ENCODE assay signal across 13 cellular contexts in genomic region chr22:20636075-20636812, GRCh38.
DNase-seq lines count a peak whose midpoint lies in the region; ATAC-seq lines count a peak whose summit lies in the region.
"Had no signal": no experiment of that assay in that cellular context is flagged by ENCODE, and none has a peak within 500 bp of the region (broad histone marks: within the 10 kb centered on the region; RNA-seq: fewer than 3 reads in every experiment).

No MANE protein-coding gene starts in this region.

- DNase-seq in mesenteric fat pad (ENCODE audit: low spot score) (peak; percentile 84), posterior vena cava (ENCODE audit: low spot score) (peak; percentile 44), MV-4-11 (lab: John Stamatoyannopoulos, UW) (no peak), NCI-H2171 treated with DMSO at 0.1 percent for 48 hours (lab: John Stamatoyannopoulos, UW) (no peak)
- DNase-seq: ACHN; BE2C; CD4-positive, alpha-beta memory T cell; DMS79 treated with DMSO at 0.1 percent for 48 hours; GF-D8; H9 had no signal

- intact Hi-C loops in posterior vena cava (cut with DNase I) = no loop called here

- H4K20me1 ChIP-seq in BLaER1 = no peaks in the 10 kb centered on the region
- H4K20me1 ChIP-seq in BLaER1 treated with 17β-estradiol and CSF1 and Interleukin-3, amounts not matched to agents 10 nM and 100 nM = no peaks in the 10 kb centered on the region

- no peak for ATAC-seq in HG03175 (IDR thresholded peaks at IDR 0.05; ENCODE audit: unreplicated experiment)

- H3K9me3 ChIP-seq in BLaER1 = no peaks in the 10 kb centered on the region
- H3K9me3 ChIP-seq in BLaER1 treated with 17β-estradiol and CSF1 and Interleukin-3, amounts not matched to agents 10 nM and 100 nM (replicated peaks in 1 of 11) = peaks cover 0 to 6% (median 0%) of the 10 kb centered on the region in 11 experiments; a peak in 4 of 22 replicates
- H3K9me3 ChIP-seq: BE2C had no signal

- H3K9ac ChIP-seq in BLaER1 = no peak overlapping the region; the same call in 1 of the 2 replicates
- H3K9ac ChIP-seq in BLaER1 treated with 17β-estradiol and CSF1 and Interleukin-3, amounts not matched to agents 10 nM and 100 nM = peak overlapping the region in 1 of 11 experiments; percentile 48; a peak in 1 of 22 replicates

- H3K27ac ChIP-seq in BLaER1 = peak overlapping the region; percentile 87
- H3K27ac ChIP-seq in BLaER1 treated with 17β-estradiol and CSF1 and Interleukin-3, amounts not matched to agents 10 nM and 100 nM = peak overlapping the region in 2 of 11 experiments; percentile 18 to 22; a peak in 2 of 22 replicates

- peak overlapping the region; percentile 94 for H3K4me2 ChIP-seq in BLaER1
- H3K4me2 ChIP-seq in BLaER1 treated with 17β-estradiol and CSF1 and Interleukin-3, amounts not matched to agents 10 nM and 100 nM = peak overlapping the region in 9 of 11 experiments; percentile 58 to 99 (median 90); a peak in 17 of 22 replicates

- H3K4me3 ChIP-seq in BLaER1 = no peak overlapping the region
- no peak overlapping the region for H3K4me3 ChIP-seq in BLaER1 treated with 17β-estradiol and CSF1 and Interleukin-3, amounts not matched to agents 10 nM and 100 nM

- no peaks in the 10 kb centered on the region for H3K27me3 ChIP-seq in BLaER1
- H3K27me3 ChIP-seq in BLaER1 treated with 17β-estradiol and CSF1 and Interleukin-3, amounts not matched to agents 10 nM and 100 nM = no peaks in the 10 kb centered on the region
- H3K27me3 ChIP-seq: BE2C had no signal

- H3K36me3 ChIP-seq in BLaER1 = no peaks in the 10 kb centered on the region
- no peaks in the 10 kb centered on the region for H3K36me3 ChIP-seq in BLaER1 treated with 17β-estradiol and CSF1 and Interleukin-3, amounts not matched to agents 10 nM and 100 nM
- H3K36me3 ChIP-seq: BE2C had no signal

- H3K4me1 ChIP-seq in BLaER1 = peaks cover 33% of the 10 kb centered on the region
- H3K4me1 ChIP-seq in BLaER1 treated with 17β-estradiol and CSF1 and Interleukin-3, amounts not matched to agents 10 nM and 100 nM = peaks cover 12 to 32% (median 28%) of the 10 kb centered on the region in 10 experiments
- H3K4me1 ChIP-seq: BE2C had no signal

Comparison
In these comparisons a context has a peak if more than half of its experiments do, and no peak if none do; other contexts are left out.
1. DNase-seq: peak in mesenteric fat pad (single experiment) and posterior vena cava (single experiment); none in MV-4-11 (single experiment) and NCI-H2171 treated with DMSO at 0.1 percent for 48 hours (single experiment).